ENCODE assay signal across 18 cellular contexts in genomic region chr15:28286031-28286430, GRCh38. TPM values are rescaled to one million over a fixed set of nuclear protein-coding genes. Genes with fewer than 3 reads are reported as not detected.
DNase-seq lines count a peak whose midpoint lies in the region; ATAC-seq and TF ChIP-seq lines count a peak whose summit lies in the region.
"Had no signal": no experiment of that assay in that cellular context is flagged by ENCODE, and none has a peak within 500 bp of the region (broad histone marks: within the 10 kb centered on the region; RNA-seq: fewer than 3 reads in every experiment).

No MANE protein-coding gene starts in this region.

- no peak overlapping the region for H3K4me2 ChIP-seq in GM23338
- H3K4me2 ChIP-seq: A549; BLaER1 treated with 17β-estradiol and CSF1 and Interleukin-3, amounts not matched to agents 10 nM and 100 nM had no signal

- no peaks in the 10 kb centered on the region for H3K9me2 ChIP-seq in GM23338 (ENCODE audit: insufficient read depth)

- no peak overlapping the region for H3K9ac ChIP-seq in colonic mucosa (ENCODE audit: low read depth in 2 of 2, low read length in 2 of 2)
- H3K9ac ChIP-seq: BLaER1 treated with 17β-estradiol and CSF1 and Interleukin-3, amounts not matched to agents 10 nM and 100 nM had no signal

- H3K79me2 ChIP-seq in GM23338 (replicated peaks; ENCODE audit: insufficient read depth) = peaks cover 63% of the 10 kb centered on the region

- H4K20me1 ChIP-seq in GM23338 (replicated peaks; ENCODE audit: insufficient read depth) = peaks cover 5% of the 10 kb centered on the region; the same call in 1 of the 2 replicates

- peak overlapping the region; percentile 29 for H3K27ac Mint-ChIP-seq in GM23338
- H3K27ac Mint-ChIP-seq in endothelial cell (ENCODE audit: unreplicated experiment) = peak overlapping the region; percentile 98
- H3K27ac Mint-ChIP-seq: B cell; CD4-positive, alpha-beta T cell; CD8-positive, alpha-beta T cell had no signal

- H3K9me3 Mint-ChIP-seq in GM23338 (peaks cover 19% of the 10 kb centered on the region), endothelial cell (ENCODE audit: unreplicated experiment) (no peaks in the 10 kb centered on the region)

- ATAC-seq in Right ventricle myocardium superior (ENCODE audit: poor library complexity) (no peak), GM23338 (no peak)
- ATAC-seq: A549; CD8-positive, alpha-beta T cell had no signal

- peak overlapping the region; percentile 43 for H3K27ac ChIP-seq in left ventricle myocardium inferior (replicated peaks)
- no peak overlapping the region for H3K27ac ChIP-seq in GM23338 (ENCODE audit: low read depth)
- no peak overlapping the region for H3K27ac ChIP-seq in colonic mucosa
- H3K27ac ChIP-seq: 22Rv1; A549; BLaER1 treated with 17β-estradiol and CSF1 and Interleukin-3, amounts not matched to agents 10 nM and 100 nM; C4-2B had no signal

- H3K36me3 Mint-ChIP-seq in GM23338 (ENCODE audit: low read depth) (peaks cover 55% of the 10 kb centered on the region), endothelial cell (ENCODE audit: low read depth, unreplicated experiment) (peaks cover 30% of the 10 kb centered on the region)

- H3K36me3 ChIP-seq in left ventricle myocardium inferior = peaks cover 26% of the 10 kb centered on the region
- peaks cover 4% of the 10 kb centered on the region; the same call in 1 of the 2 replicates for H3K36me3 ChIP-seq in GM23338 (ENCODE audit: insufficient read depth)
- no peaks in the 10 kb centered on the region for H3K36me3 ChIP-seq in colonic mucosa

- H3K9me3 ChIP-seq in left ventricle myocardium inferior (replicated peaks) (peaks cover 10% of the 10 kb centered on the region), colonic mucosa (no peaks in the 10 kb centered on the region)

- TF ChIP-seq CTCF in left ventricle myocardium inferior (IDR thresholded peaks at IDR 0.05; ENCODE audit: borderline replicate concordance) (no peak), GM23338 (conservative IDR thresholded peaks at IDR 0.05; ENCODE audit: low read depth in 2 of 2) (no peak), endothelial cell (IDR thresholded peaks at IDR 0.05; ENCODE audit: unreplicated experiment) (no peak), colonic mucosa (IDR thresholded peaks at IDR 0.05) (no peak)

- H3K4me1 Mint-ChIP-seq in GM23338 (peaks cover 26% of the 10 kb centered on the region), endothelial cell (ENCODE audit: unreplicated experiment) (peaks cover 37% of the 10 kb centered on the region)

- H3K27me3 Mint-ChIP-seq in GM23338 (ENCODE audit: insufficient read depth, low read depth, poor library complexity) (peaks cover 3% of the 10 kb centered on the region), endothelial cell (ENCODE audit: unreplicated experiment) (peaks cover 4% of the 10 kb centered on the region)
- H3K27me3 Mint-ChIP-seq: B cell; CD4-positive, alpha-beta T cell had no signal

- intact Hi-C loops in left ventricle myocardium inferior (cut with micrococcal nuclease) = no loop called here
- intact Hi-C loops in Right ventricle myocardium superior (cut with DNase I) = no loop called here
- intact Hi-C loops in colonic mucosa (cut with DNase I) = no loop called here

- H3K4me3 ChIP-seq in left ventricle myocardium inferior (no peak overlapping the region), GM23338 (no peak overlapping the region), colonic mucosa (no peak overlapping the region)
- H3K4me3 ChIP-seq: A549; BLaER1 treated with 17β-estradiol and CSF1 and Interleukin-3, amounts not matched to agents 10 nM and 100 nM had no signal

- no peak for DNase-seq in left ventricle myocardium inferior
- no peak for DNase-seq in Right ventricle myocardium superior
- no peak for DNase-seq in GM23338 (ENCODE audit: low spot score)
- no peak for DNase-seq in endothelial cell (ENCODE audit: low spot score)
- no peak for DNase-seq in HK-2 (ENCODE audit: unreplicated experiment)
- DNase-seq in colonic mucosa = no peak
- DNase-seq: AML-193; Caco-2; Calu3; CD4-positive, alpha-beta T cell; CD8-positive, alpha-beta T cell; DMS79 treated with DMSO at 0.1 percent for 48 hours; GF-D8 had no signal

- no peak overlapping the region for H2AFZ ChIP-seq in GM23338

- H3K4me1 ChIP-seq in left ventricle myocardium inferior (peaks cover 56% of the 10 kb centered on the region), GM23338 (ENCODE audit: insufficient read depth) (peaks cover 12% of the 10 kb centered on the region), colonic mucosa (no peaks in the 10 kb centered on the region)
- H3K4me1 ChIP-seq: A549, Caco-2 had no signal

- no peaks in the 10 kb centered on the region for H3F3A ChIP-seq in GM23338 (replicated peaks; ENCODE audit: low read depth)

- no peak overlapping the region for H3K4me3 Mint-ChIP-seq in GM23338
- no peak overlapping the region for H3K4me3 Mint-ChIP-seq in endothelial cell (ENCODE audit: unreplicated experiment)
- H3K4me3 Mint-ChIP-seq: B cell; CD4-positive, alpha-beta T cell; CD8-positive, alpha-beta T cell had no signal

- H3K27me3 ChIP-seq in left ventricle myocardium inferior (ENCODE audit: low read depth) (no peaks in the 10 kb centered on the region), GM23338 (ENCODE audit: insufficient read depth) (no peaks in the 10 kb centered on the region), colonic mucosa (no peaks in the 10 kb centered on the region)
- H3K27me3 ChIP-seq: BLaER1 treated with 17β-estradiol and CSF1 and Interleukin-3, amounts not matched to agents 10 nM and 100 nM had no signal

TF ChIP-seq in GM23338, 12 proteins besides CTCF, POLR2A, EP300 and RAD21 (continues in another document):
- TF ChIP-seq ETS1 (IDR thresholded peaks at IDR 0.05) (no peak), STAT1 (IDR thresholded peaks at IDR 0.05; ENCODE audit: unreplicated experiment) (no peak), CREB1 (CRISPR knock-in tag; IDR thresholded peaks at IDR 0.05; ENCODE audit: low read depth) (no peak), JUNB (IDR thresholded peaks at IDR 0.05; ENCODE audit: unreplicated experiment) (no peak), POLR2AphosphoS5 (IDR thresholded peaks at IDR 0.05; ENCODE audit: low read depth) (no peak), ZNF331 (CRISPR knock-in tag; IDR thresholded peaks at IDR 0.05; ENCODE audit: low read depth) (no peak)

RNA-seq across cellular contexts. Expression of gene HERC2, which starts 35.9 kb away (rescaled TPM):
- total RNA-seq in left ventricle myocardium inferior (45.8 TPM), Right ventricle myocardium superior (42.1 TPM), endothelial cell (ENCODE audit: unreplicated experiment) (84.6 TPM), colonic mucosa (10 to 100 TPM; 50.8 to 71.2 TPM)
- total RNA-seq in GM23338 (2014; rRNA removed; shearing (Covaris generic)) = 73.4 and 80.7 TPM in 2 replicates
- polyA plus RNA-seq in GM23338 (2016; fragmentation: Nextera tagmentation; extraction: Ambion mirVana) = 71.3 and 74.7 TPM in 2 replicates
